In genomic region chr11:114400222-114400973, GRCh38 we compare ENCODE assay signal across 8 cellular contexts. TPM values are rescaled to one million over a fixed set of nuclear protein-coding genes. Genes with fewer than 3 reads are reported as not detected.
DNase-seq lines count a peak whose midpoint lies in the region; ATAC-seq, FAIRE-seq and TF ChIP-seq lines count a peak whose summit lies in the region.

C11orf71 (minus strand) TSS chr11:114400511; CDS start chr11:114400331, 180 bp downstream.
RBM7 (plus strand) TSS chr11:114400666; CDS start chr11:114400672, 6 bp downstream.

- H3K27ac ChIP-seq in left ventricle myocardium inferior (replicated peaks) = peak within 1 kb of the TSS; percentile 98

- no peaks in the 10 kb centered on the region for H3K27me3 ChIP-seq in left ventricle myocardium inferior (ENCODE audit: low read depth)

- peaks cover 4% of the 10 kb centered on the region for H3K36me3 ChIP-seq in left ventricle myocardium inferior

- peak; percentile 98 for ATAC-seq in HG02840 (IDR thresholded peaks at IDR 0.05; ENCODE audit: low FRiP score, unreplicated experiment)
- peak; percentile 84 to 97 (median 93) for ATAC-seq in T-cell (replicated peaks in 1 of 4)

- H3K27me3 Mint-ChIP-seq in T-cell (no peaks in the 10 kb centered on the region), progenitor cell of endocrine pancreas (no peaks in the 10 kb centered on the region)

- TF ChIP-seq POLR2A in GM12891 (IDR thresholded peaks at IDR 0.05; ENCODE audit: low read depth, low read length) = peak; percentile 98

- H3K4me3 ChIP-seq in left ventricle myocardium inferior = peak within 1 kb of the TSS; percentile 84

- peak within 1 kb of the TSS; percentile 99 for H3K27ac Mint-ChIP-seq in T-cell
- peak within 1 kb of the TSS; percentile 100 for H3K27ac Mint-ChIP-seq in progenitor cell of endocrine pancreas

- H3K4me1 Mint-ChIP-seq in T-cell (peaks cover 59 to 66% (median 65%) of the 10 kb centered on the region in 3 donors), progenitor cell of endocrine pancreas (ENCODE audit: low read depth) (peaks cover 30% of the 10 kb centered on the region)

- H3K4me3 Mint-ChIP-seq in T-cell (peak within 1 kb of the TSS; percentile 95 to 97 (median 95)), progenitor cell of endocrine pancreas (ENCODE audit: low read depth) (peak within 1 kb of the TSS; percentile 97)

- POLR2A ChIA-PET in T-cell (lab: Charles Lee) = interaction anchor here (0.5 to 1.0 kb wide), 8 partner anchors 11 to 1884 kb away, joined by 3 to 5 read pairs (median 4); partner anchors contain the start of gene REXO2 (in 2 of the 2)

- H3K36me3 Mint-ChIP-seq in T-cell (peaks cover 15% of the 10 kb centered on the region), progenitor cell of endocrine pancreas (ENCODE audit: insufficient read depth) (peaks cover 15% of the 10 kb centered on the region)

- DNase-seq in GM12891 (ENCODE audit: insufficient read length, low spot score) = peak; percentile 76
- peak; percentile 70 for DNase-seq in NCI-H1436 treated with DMSO at 0.1 percent for 48 hours (lab: John Stamatoyannopoulos, UW)
- peak; percentile 94 to 99 (median 98) for DNase-seq in T-cell
- DNase-seq in amniotic stem cell (lab: John Stamatoyannopoulos, UW) = peak; percentile 97
- DNase-seq in left ventricle myocardium inferior = peak; percentile 98
- peak; percentile 91 for DNase-seq in progenitor cell of endocrine pancreas (ENCODE audit: low spot score, unreplicated experiment)
- peak; percentile 98 for DNase-seq in ureter (ENCODE audit: low spot score)

- CTCF ChIA-PET in T-cell (lab: Charles Lee) = interaction anchor here (0.6 to 1.7 kb wide), 5 partner anchors 38 to 504 kb away, joined by 3 to 7 read pairs (median 3); partner anchors contain the start of gene REXO2 (in 1 of the 2)

- FAIRE-seq in GM12891 (lab: Jason Lieb, UNC) = peak; percentile 100

- intact Hi-C loops in left ventricle myocardium inferior (cut with micrococcal nuclease) = no loop called here

- TF ChIP-seq CTCF in left ventricle myocardium inferior (IDR thresholded peaks at IDR 0.05; ENCODE audit: borderline replicate concordance) = no peak
- no peak for TF ChIP-seq CTCF in progenitor cell of endocrine pancreas (IDR thresholded peaks at IDR 0.05; ENCODE audit: unreplicated experiment)

- peaks cover 80% of the 10 kb centered on the region for H3K4me1 ChIP-seq in left ventricle myocardium inferior

- H3K9me3 Mint-ChIP-seq in T-cell (no peaks in the 10 kb centered on the region), progenitor cell of endocrine pancreas (ENCODE audit: low read depth) (no peaks in the 10 kb centered on the region)

- no peaks in the 10 kb centered on the region for H3K9me3 ChIP-seq in left ventricle myocardium inferior (replicated peaks)

TF ChIP-seq in GM12891, 5 proteins besides CTCF, POLR2A, EP300 and RAD21:
- TF ChIP-seq SPI1 (IDR thresholded peaks at IDR 0.05; ENCODE audit: low read depth, low read length) (0 out of 2 replicates have a peak, but pooled peaks have one; percentile 7), POLR2AphosphoS5 (IDR thresholded peaks at IDR 0.05; ENCODE audit: low read depth, low read length) (peak; percentile 96), POU2F2 (IDR thresholded peaks at IDR 0.05; ENCODE audit: low read depth, low read length) (peak; percentile 66; the same call in 1 of the 2 replicates), PAX5 (IDR thresholded peaks at IDR 0.05; ENCODE audit: insufficient read depth, low read length, severe bottlenecking) (no peak), TAF1 (IDR thresholded peaks at IDR 0.05; ENCODE audit: low read depth, low read length) (peak; percentile 62)

RNA-seq across cellular contexts. Expression of gene C11orf71, which starts in this region (rescaled TPM):
- polyA plus RNA-seq in GM12891 (2012; ENCODE audit: low read depth, missing spikeins) = 3.2 TPM
- total RNA-seq in T-cell (10 to 100 TPM in 4 of 5 donors, 1 to 10 TPM in 1; 8.2 to 15.2 (median 12.1) TPM), left ventricle myocardium inferior (10.5 TPM), progenitor cell of endocrine pancreas (6.9 and 8.5 TPM in 2 replicates), ureter (10.7 TPM)

RNA-seq across cellular contexts. Expression of gene RBM7, which starts in this region (rescaled TPM):
- 15.1 TPM for polyA plus RNA-seq in GM12891 (2012; ENCODE audit: low read depth, missing spikeins)
- total RNA-seq in T-cell (10 to 100 TPM; 21.1 to 70.0 (median 24.5) TPM), left ventricle myocardium inferior (20.9 TPM), progenitor cell of endocrine pancreas (46.8 and 54.5 TPM in 2 replicates), ureter (29.2 TPM)

Comparison
In these comparisons a context has a peak if more than half of its experiments do, and no peak if none do; other contexts are left out.
1. Peak in every context shown above with its lines: DNase-seq, ATAC-seq, H3K4me3 ChIP-seq and H3K27ac ChIP-seq.